In genomic region chr3:8529197-8529637, GRCh38 we compare ENCODE assay signal across 12 cellular contexts. TPM values are rescaled to one million over a fixed set of nuclear protein-coding genes. Genes with fewer than 3 reads are reported as not detected.
A peak's percentile ranks its signal among the peaks of the same experiment; 100 is the strongest.
DNase-seq lines count a peak whose midpoint lies in the region; ATAC-seq, FAIRE-seq and TF ChIP-seq lines count a peak whose summit lies in the region.
"Had no signal": no experiment of that assay in that cellular context is flagged by ENCODE, and none has a peak within 500 bp of the region (broad histone marks: within the 10 kb centered on the region; RNA-seq: fewer than 3 reads in every experiment).

No MANE protein-coding gene starts in this region.

- H3K36me3 ChIP-seq in HepG2 (replicated peaks in 1 of 2; ENCODE audit: control insufficient read depth in 1 of 2, insufficient read depth in 2 of 2, low read length in 2 of 2), result no peaks in the 10 kb centered on the region
- H3K36me3 ChIP-seq in smooth muscle cell (ENCODE audit: low read depth), result peaks cover 7% of the 10 kb centered on the region
- H3K36me3 ChIP-seq: sigmoid colon had no signal

- H3K27me3 Mint-ChIP-seq in dendritic cell treated with granulocyte-macrophage colony-stimulating factor and Interleukin-4, amounts not matched to agents 40 ng/mL and 50 ng/mL, for 4 days, result peaks cover 6% of the 10 kb centered on the region

- H3K4me2 ChIP-seq in HepG2 (ENCODE audit: low read depth, low read length) (peak overlapping the region; percentile 55), smooth muscle cell (peak overlapping the region; percentile 55)

- no peak for TF ChIP-seq EP300 in HepG2 (IDR thresholded peaks at IDR 0.05; ENCODE audit: low read depth in 2 of 2, low read length in 2 of 2)
- no peak for TF ChIP-seq EP300 in HepG2 (CRISPR knock-in tag; IDR thresholded peaks at IDR 0.05; ENCODE audit: borderline replicate concordance)

- WGBS in HepG2 (ENCODE audit: low lambda C conversion rate), result 16% methylated on average over 8 of the region's 8 CpGs
- WGBS in smooth muscle cell (ENCODE audit: low lambda C conversion rate), result 50% methylated on average over 8 of the region's 8 CpGs

- H3K27me3 ChIP-seq in HepG2 (ENCODE audit: control insufficient read depth in 1 of 2, insufficient read depth in 2 of 2, low read length in 2 of 2) (no peaks in the 10 kb centered on the region), smooth muscle cell (ENCODE audit: low read depth) (no peaks in the 10 kb centered on the region)
- H3K27me3 ChIP-seq: sigmoid colon had no signal

- H2AFZ ChIP-seq in HepG2 (ENCODE audit: low read length) (no peak overlapping the region), smooth muscle cell (ENCODE audit: low read depth) (no peak overlapping the region)

- in situ Hi-C loops in HepG2 (cut with HindIII; ENCODE audit: extremely low pct_ligation_motif_present, low pct_unique_long_range_greater_than_20kb), result no loop called here

- CTCF ChIA-PET in HepG2 (lab: Yijun Ruan, JAX; ENCODE audit: low intra/inter-chr PET ratio, low total read pairs), result no interaction called here

- no peak overlapping the region for H3K9ac ChIP-seq in HepG2 (ENCODE audit: insufficient read depth, low read depth, low read length)
- peak overlapping the region; percentile 25 for H3K9ac ChIP-seq in smooth muscle cell (ENCODE audit: low read depth)

- ATAC-seq in HepG2, result peak; percentile 94
- no peak for ATAC-seq in GM18870 (IDR thresholded peaks at IDR 0.05; ENCODE audit: unreplicated experiment)
- no peak for ATAC-seq in GM21619 (IDR thresholded peaks at IDR 0.05; ENCODE audit: unreplicated experiment)

- no peaks in the 10 kb centered on the region for H3K36me3 Mint-ChIP-seq in dendritic cell treated with granulocyte-macrophage colony-stimulating factor and Interleukin-4, amounts not matched to agents 40 ng/mL and 50 ng/mL, for 4 days (ENCODE audit: low read depth)

- POLR2A ChIA-PET in HepG2 (lab: Yijun Ruan, JAX), result interaction anchor here (1.0 to 2.4 kb wide), 3 partner anchors 27 to 85 kb away, joined by 3 to 16 read pairs (median 4); partner anchors contain the start of gene LMCD1

- TF ChIP-seq CTCF in HepG2 (CRISPR knock-in tag; IDR thresholded peaks at IDR 0.05), result no peak
- no peak for TF ChIP-seq CTCF in smooth muscle cell (IDR thresholded peaks at IDR 0.05; ENCODE audit: borderline replicate concordance, insufficient read depth, poor library complexity, severe bottlenecking)

- peaks cover 72% of the 10 kb centered on the region for H3K4me1 Mint-ChIP-seq in dendritic cell treated with granulocyte-macrophage colony-stimulating factor and Interleukin-4, amounts not matched to agents 40 ng/mL and 50 ng/mL, for 4 days (ENCODE audit: low read depth)

- peak overlapping the region; percentile 54 for H3K27ac Mint-ChIP-seq in dendritic cell treated with granulocyte-macrophage colony-stimulating factor and Interleukin-4, amounts not matched to agents 40 ng/mL and 50 ng/mL, for 4 days

- H3K4me1 ChIP-seq in HepG2 (ENCODE audit: insufficient read depth, low read length) (peaks cover 53% of the 10 kb centered on the region), smooth muscle cell (ENCODE audit: low read depth) (peaks cover 30% of the 10 kb centered on the region)

- intact Hi-C loops in dendritic cell treated with granulocyte-macrophage colony-stimulating factor and Interleukin-4, amounts not matched to agents 40 ng/mL and 50 ng/mL, for 4 days (cut with micrococcal nuclease), result no loop called here
- intact Hi-C loops in HepG2 (cut with micrococcal nuclease; ENCODE audit: unreplicated experiment), result no loop called here

- H3K9me3 Mint-ChIP-seq in dendritic cell treated with granulocyte-macrophage colony-stimulating factor and Interleukin-4, amounts not matched to agents 40 ng/mL and 50 ng/mL, for 4 days, result no peaks in the 10 kb centered on the region

- no TSS peak for BruUV-seq in HepG2 (replicated peaks; lab: Mats Ljungman, UMichigan)

- DNase-seq in HuH-7.5 (ENCODE audit: low spot score) (peak; percentile 61), HepG2 (ENCODE audit: low spot score) (peak; percentile 59), smooth muscle cell (lab: John Stamatoyannopoulos, UW; ENCODE audit: unreplicated experiment) (no peak), ecto neural progenitor cell (ENCODE audit: low spot score) (no peak), NOMO-1 treated with dmso at 0.1 percent for 144 hours (lab: John Stamatoyannopoulos, UW; ENCODE audit: unreplicated experiment) (no peak)
- DNase-seq: NCI-H345, sigmoid colon had no signal

- no peaks in the 10 kb centered on the region for H4K20me1 ChIP-seq in HepG2 (ENCODE audit: insufficient read depth, low read length)
- peaks cover 100% of the 10 kb centered on the region for H4K20me1 ChIP-seq in smooth muscle cell (ENCODE audit: low read depth)

- no peak overlapping the region for H3K4me3 Mint-ChIP-seq in dendritic cell treated with granulocyte-macrophage colony-stimulating factor and Interleukin-4, amounts not matched to agents 40 ng/mL and 50 ng/mL, for 4 days

- no peak overlapping the region for H3K4me3 ChIP-seq in HepG2 (replicated peaks in 1 of 3; ENCODE audit: insufficient read depth in 1 of 3, low read depth in 2 of 3, low read length in 3 of 3)
- no peak overlapping the region for H3K4me3 ChIP-seq in smooth muscle cell
- H3K4me3 ChIP-seq: sigmoid colon had no signal

- H3K9me3 ChIP-seq in HepG2 (ENCODE audit: low read length) (no peaks in the 10 kb centered on the region), smooth muscle cell (replicated peaks; ENCODE audit: low read depth) (no peaks in the 10 kb centered on the region)
- H3K9me3 ChIP-seq: sigmoid colon had no signal

- H3F3A ChIP-seq in smooth muscle cell (ENCODE audit: low read depth), result peaks cover 56% of the 10 kb centered on the region

- FAIRE-seq in HepG2 (lab: Jason Lieb, UNC), result peak; percentile 72
- FAIRE-seq: frontal cortex, TTC549 had no signal

- TF ChIP-seq POLR2A in HepG2 (IDR thresholded peaks at IDR 0.05; ENCODE audit: insufficient read depth in 1 of 2, low read depth in 2 of 2, low read length in 2 of 2), result no peak

- no peak for TF ChIP-seq RAD21 in HepG2 (CRISPR knock-in tag; IDR thresholded peaks at IDR 0.05)

- no peaks in the 10 kb centered on the region for H3K79me2 ChIP-seq in HepG2 (ENCODE audit: insufficient read depth, low read length)
- H3K79me2 ChIP-seq in smooth muscle cell (ENCODE audit: low read depth), result peaks cover 95% of the 10 kb centered on the region

- H3K27ac ChIP-seq in HepG2 (ENCODE audit: extremely low read length, insufficient read depth, low read length) (peak overlapping the region; percentile 50), smooth muscle cell (ENCODE audit: low read depth) (peak overlapping the region; percentile 78)

TF ChIP-seq in HepG2, 621 proteins besides CTCF, POLR2A, EP300 and RAD21 (continues in another document):
- TF ChIP-seq ZNF567 (CRISPR knock-in tag; IDR thresholded peaks at IDR 0.05; ENCODE audit: borderline replicate concordance), result no peak
- no peak for TF ChIP-seq ZNF747 (CRISPR knock-in tag; IDR thresholded peaks at IDR 0.05; ENCODE audit: borderline replicate concordance)
- TF ChIP-seq RARG (CRISPR knock-in tag; IDR thresholded peaks at IDR 0.05; ENCODE audit: low read depth), result no peak
- TF ChIP-seq NFE2 (CRISPR knock-in tag; IDR thresholded peaks at IDR 0.05), result no peak
- no peak for TF ChIP-seq ISX (CRISPR knock-in tag; conservative IDR thresholded peaks at IDR 0.05)
- TF ChIP-seq ZNF644 (CRISPR knock-in tag; IDR thresholded peaks at IDR 0.05; ENCODE audit: low read depth), result peak; percentile 36; the same call in 1 of the 2 replicates
- TF ChIP-seq MBNL3 (CRISPR knock-in tag; conservative IDR thresholded peaks at IDR 0.05), result no peak
- TF ChIP-seq ZNF3 (CRISPR knock-in tag; IDR thresholded peaks at IDR 0.05), result no peak
- no peak for TF ChIP-seq IKZF1 (IDR thresholded peaks at IDR 0.05)
- TF ChIP-seq ZNF382 (CRISPR knock-in tag; IDR thresholded peaks at IDR 0.05; ENCODE audit: borderline replicate concordance), result no peak
- 0 out of 2 replicates have a peak, but pooled peaks have one; percentile 26 for TF ChIP-seq ZGPAT (CRISPR knock-in tag; IDR thresholded peaks at IDR 0.05)
- TF ChIP-seq ZNF709 (CRISPR knock-in tag; IDR thresholded peaks at IDR 0.05), result no peak

RNA-seq across cellular contexts. Expression of gene LMCD1, which starts 27.6 kb away (rescaled TPM):
- total RNA-seq in HepG2 (2016; rRNA removed; fragmentation: Illumina TruSeq; extraction: Trizol), result 6.1 and 6.2 TPM in 2 replicates
- 1.7 and 2.4 TPM in 2 replicates for total RNA-seq in HepG2 (2016; cell fraction: cytosol; rRNA removed; fragmentation: Illumina TruSeq; extraction: Trizol; ENCODE audit: low read depth)
- 5.4 and 5.9 TPM in 2 replicates for total RNA-seq in HepG2 (2016; cell fraction: insoluble cytoplasmic fraction; rRNA removed; fragmentation: Illumina TruSeq; extraction: Trizol)
- 4.3 and 4.7 TPM in 2 replicates for total RNA-seq in HepG2 (2016; cell fraction: membrane; rRNA removed; fragmentation: Illumina TruSeq; extraction: Trizol)
- total RNA-seq in HepG2 (2016; cell fraction: nucleus; rRNA removed; fragmentation: Illumina TruSeq; extraction: Trizol), result 3.8 and 6.4 TPM in 2 replicates
- polyA plus RNA-seq in HepG2 (2011; rRNA removed), result 6.1 and 7.1 TPM in 2 replicates
- polyA plus RNA-seq in HepG2 (2011; cell fraction: cytosol; rRNA removed), result 5.3 and 8.6 TPM in 2 replicates
- 4.5 and 4.6 TPM in 2 replicates for polyA plus RNA-seq in HepG2 (2011; cell fraction: nucleus; rRNA removed)
- 8.2 and 10.5 TPM in 2 replicates for polyA plus RNA-seq in HepG2 (2012)
- polyA plus RNA-seq in HepG2 (2016; cell fraction: cytosol; fragmentation: Illumina TruSeq; extraction: Trizol; ENCODE audit: low read depth), result 1.5 and 2.2 TPM in 2 replicates
- polyA plus RNA-seq in HepG2 (2016; cell fraction: insoluble cytoplasmic fraction; fragmentation: Illumina TruSeq; extraction: Trizol; ENCODE audit: low read depth), result 6.6 and 6.8 TPM in 2 replicates
- polyA plus RNA-seq in HepG2 (2016; cell fraction: membrane; fragmentation: Illumina TruSeq; extraction: Trizol; ENCODE audit: low read depth), result 3.0 and 3.5 TPM in 2 replicates
- 3.4 and 4.0 TPM in 2 replicates for polyA plus RNA-seq in HepG2 (2016; cell fraction: nucleus; fragmentation: Illumina TruSeq; extraction: Trizol; ENCODE audit: insufficient read depth, low read depth)
- polyA minus RNA-seq in HepG2 (2011; rRNA and poly(A)+ RNA removed; ENCODE audit: low replicate concordance), result 0.09 and 5.2 TPM in 2 replicates
- polyA minus RNA-seq in HepG2 (2011; cell fraction: cytosol; rRNA and poly(A)+ RNA removed), result 3.3 and 4.0 TPM in 2 replicates
- 4.4 and 9.5 TPM in 2 replicates for polyA minus RNA-seq in HepG2 (2011; cell fraction: nucleus; rRNA and poly(A)+ RNA removed)
- 187 and 276 TPM in 2 replicates for total RNA-seq in smooth muscle cell
- polyA plus RNA-seq in smooth muscle cell, result 356 and 524 TPM in 2 replicates

Comparison
In these comparisons a context has a peak if more than half of its experiments do, and no peak if none do; other contexts are left out.
1. DNase-seq: peak in HuH-7.5 (single experiment) and HepG2 (single experiment); none in smooth muscle cell (single experiment), ecto neural progenitor cell (single experiment) and NOMO-1 treated with dmso at 0.1 percent for 144 hours (single experiment).
2. RNA of gene LMCD1, which starts 27.6 kb away (total RNA-seq): 187 to 276 TPM in smooth muscle cell; 1.7 to 6.4 TPM in HepG2; every median in the first group is over 10 times any median in the second.